Comparison of ENCODE assay signal across 9 cellular contexts in genomic region chr20:58458342-58459057, GRCh38. TPM values are rescaled to one million over a fixed set of nuclear protein-coding genes. Genes with fewer than 3 reads are reported as not detected.
DNase-seq lines count a peak whose midpoint lies in the region; ATAC-seq and TF ChIP-seq lines count a peak whose summit lies in the region.
"Had no signal": no experiment of that assay in that cellular context is flagged by ENCODE, and none has a peak within 500 bp of the region (broad histone marks: within the 10 kb centered on the region; RNA-seq: fewer than 3 reads in every experiment).

No MANE protein-coding gene starts in this region.

- H3K27me3 ChIP-seq in H7 (ENCODE audit: control insufficient read depth, insufficient read depth, low read length), result no peaks in the 10 kb centered on the region

- peaks cover 15% of the 10 kb centered on the region for H3K36me3 Mint-ChIP-seq in glutamatergic neuron (ENCODE audit: unreplicated experiment)
- H3K36me3 Mint-ChIP-seq in activated T-cell treated with anti-CD3 and anti-CD28 coated beads, Interleukin-2, amount 50 U/mL, for 4 hours (ENCODE audit: insufficient read depth), result peaks cover 22% of the 10 kb centered on the region

- H3K27me3 Mint-ChIP-seq in glutamatergic neuron (ENCODE audit: unreplicated experiment), result peaks cover 2% of the 10 kb centered on the region
- H3K27me3 Mint-ChIP-seq in activated T-cell treated with anti-CD3 and anti-CD28 coated beads, Interleukin-2, amount 50 U/mL, for 4 hours (ENCODE audit: low read depth), result no peaks in the 10 kb centered on the region

- ATAC-seq in GM18511 (IDR thresholded peaks at IDR 0.05; ENCODE audit: unreplicated experiment) (peak; percentile 98), GM21723 (IDR thresholded peaks at IDR 0.05; ENCODE audit: unreplicated experiment) (peak; percentile 96), HG03571 (IDR thresholded peaks at IDR 0.05; ENCODE audit: unreplicated experiment) (peak; percentile 96)
- ATAC-seq in activated T-cell treated with anti-CD3 and anti-CD28 coated beads, Interleukin-2, amount 50 U/mL, for 4 hours, result no peak

- TF ChIP-seq CTCF in glutamatergic neuron (IDR thresholded peaks at IDR 0.05; ENCODE audit: partially characterized antibody, unreplicated experiment), result no peak

- H3K36me3 ChIP-seq in H7 (replicated peaks; ENCODE audit: control insufficient read depth, insufficient read depth, low read length), result no peaks in the 10 kb centered on the region
- H3K36me3 ChIP-seq: HAP-1 had no signal

- peak; percentile 71 for DNase-seq in glutamatergic neuron
- DNase-seq in H7, result no peak
- DNase-seq in Kasumi-1 (lab: John Stamatoyannopoulos, UW), result no peak
- no peak for DNase-seq in activated gamma-delta T cell (lab: John Stamatoyannopoulos, UW)
- DNase-seq in activated T-cell treated with anti-CD3 and anti-CD28 coated beads, Interleukin-2, amount 50 U/mL, for 4 hours, result no peak

- H3K27ac Mint-ChIP-seq in glutamatergic neuron (ENCODE audit: unreplicated experiment), result no peak overlapping the region

- H3K4me3 Mint-ChIP-seq in glutamatergic neuron (ENCODE audit: unreplicated experiment), result no peak overlapping the region
- H3K4me3 Mint-ChIP-seq in activated T-cell treated with anti-CD3 and anti-CD28 coated beads, Interleukin-2, amount 50 U/mL, for 4 hours, result no peak overlapping the region

- peaks cover 30% of the 10 kb centered on the region for H3K4me1 Mint-ChIP-seq in glutamatergic neuron (ENCODE audit: low read depth, unreplicated experiment)
- H3K4me1 Mint-ChIP-seq in activated T-cell treated with anti-CD3 and anti-CD28 coated beads, Interleukin-2, amount 50 U/mL, for 4 hours (ENCODE audit: low read depth), result no peaks in the 10 kb centered on the region

- H3K9me3 Mint-ChIP-seq in glutamatergic neuron (ENCODE audit: unreplicated experiment), result peaks cover 8% of the 10 kb centered on the region
- peaks cover 11% of the 10 kb centered on the region for H3K9me3 Mint-ChIP-seq in activated T-cell treated with anti-CD3 and anti-CD28 coated beads, Interleukin-2, amount 50 U/mL, for 4 hours

- no peak overlapping the region for H3K4me3 ChIP-seq in H7 (ENCODE audit: insufficient read depth, low read depth, low read length)
- H3K4me3 ChIP-seq: HAP-1 had no signal

RNA-seq across cellular contexts. Expression of gene APCDD1L, which starts 56.7 kb away (rescaled TPM):
- total RNA-seq in glutamatergic neuron (ENCODE audit: unreplicated experiment), result not detected
- 1.5 and 2.6 TPM in 2 replicates for total RNA-seq in H7 (2014; rRNA removed; shearing (Covaris generic))
- not detected for total RNA-seq in activated T-cell treated with anti-CD3 and anti-CD28 coated beads, Interleukin-2, amount 50 U/mL, for 4 hours

Comparison
In these comparisons a context has a peak if more than half of its experiments do, and no peak if none do; other contexts are left out.
1. ATAC-seq: peak in GM18511 (single experiment), GM21723 (single experiment) and HG03571 (single experiment); none in activated T-cell treated with anti-CD3 and anti-CD28 coated beads, Interleukin-2, amount 50 U/mL, for 4 hours (0 of 2).